ENCODE assay signal across 19 cellular contexts in the genomic region with DNA sequence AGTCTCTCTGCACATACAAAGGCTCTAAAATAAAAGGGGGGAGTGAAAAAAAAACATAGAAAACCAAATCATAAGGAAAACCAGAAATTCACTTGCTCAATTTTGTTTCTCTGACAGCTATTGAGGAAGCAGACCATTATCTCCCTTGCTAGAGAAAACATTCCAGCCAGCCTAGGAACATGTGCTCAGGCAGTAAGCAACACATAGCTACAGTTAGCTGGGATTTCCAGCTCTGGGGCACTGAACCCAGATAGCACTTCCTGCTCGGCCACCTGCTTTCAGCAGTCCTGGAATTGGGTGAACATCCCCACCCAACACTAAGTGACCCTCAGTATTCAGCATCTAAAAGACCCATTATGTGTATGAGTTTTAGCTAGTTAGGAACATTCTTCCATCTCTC.
DNase-seq lines count a peak whose midpoint lies in the region; ATAC-seq, FAIRE-seq and TF ChIP-seq lines count a peak whose summit lies in the region.
"Had no signal": no experiment of that assay in that cellular context is flagged by ENCODE, and none has a peak within 500 bp of the region (broad histone marks: within the 10 kb centered on the region; RNA-seq: fewer than 3 reads in every experiment).

No MANE protein-coding gene starts in this region.

- FAIRE-seq in kidney (lab: Jason Lieb, UNC): no peak
- FAIRE-seq: A204.1 had no signal

- TF ChIP-seq CTCF in transverse colon (IDR thresholded peaks at IDR 0.05) (no peak), kidney (IDR thresholded peaks at IDR 0.05; ENCODE audit: borderline replicate concordance, extremely low read depth, insufficient read depth) (no peak)

- no peak for DNase-seq in Right ventricle myocardium superior
- no peak for DNase-seq in cardiac septum (ENCODE audit: low spot score)
- peak in 1 of 2 experiments; percentile 48 for DNase-seq in SJCRH30
- no peak for DNase-seq in right cardiac atrium
- no peak for DNase-seq in transverse colon
- no peak for DNase-seq in dermis blood vessel endothelial cell
- DNase-seq in left colon: no peak
- DNase-seq in kidney: no peak
- DNase-seq: activated CD4-positive, CD25-positive, alpha-beta regulatory T cell treated with anti-CD3 and anti-CD28 coated beads, Interleukin-2, amount 50 U/mL, for 72 hours; amniotic stem cell; CD4-positive, alpha-beta T cell; cerebellar nuclear complex; foreskin melanocyte; naive B cell; NCI-H1436; stimulated activated CD4-positive, alpha-beta T cell treated with anti-CD3 and anti-CD28 coated beads, Interleukin-12 subunit alpha, Interleukin-12 subunit beta, amount 100 ng/mL, for 4 hours; T-helper 9 cell had no signal

- no peak for TF ChIP-seq EP300 in transverse colon (IDR thresholded peaks at IDR 0.05; ENCODE audit: low read depth)

- H3K27me3 ChIP-seq in SJCRH30 (no peaks in the 10 kb centered on the region), right cardiac atrium (ENCODE audit: control insufficient read depth, insufficient read depth) (no peaks in the 10 kb centered on the region), transverse colon (no peaks in the 10 kb centered on the region)

- peak; percentile 20 for ATAC-seq in Right ventricle myocardium superior (ENCODE audit: poor library complexity)
- peak; percentile 31 to 50 for ATAC-seq in right cardiac atrium
- ATAC-seq in left colon: no peak
- ATAC-seq: stimulated activated effector memory CD8-positive, alpha-beta T cell treated with anti-CD3 and anti-CD28 coated beads, Interleukin-12 subunit alpha, Interleukin-12 subunit beta, amount 100 ng/mL, for 72 hours had no signal

- H3K9me3 ChIP-seq in SJCRH30 (replicated peaks): no peaks in the 10 kb centered on the region
- no peaks in the 10 kb centered on the region for H3K9me3 ChIP-seq in right cardiac atrium (ENCODE audit: control insufficient read depth, low read length)
- no peaks in the 10 kb centered on the region for H3K9me3 ChIP-seq in transverse colon
- no peaks in the 10 kb centered on the region for H3K9me3 ChIP-seq in kidney (ENCODE audit: control insufficient read depth in 1 of 2, low read length in 2 of 2)

- H3K27ac ChIP-seq in SJCRH30: peak overlapping the region; percentile 93
- no peak overlapping the region for H3K27ac ChIP-seq in right cardiac atrium (ENCODE audit: low read length)
- H3K27ac ChIP-seq in transverse colon: peak overlapping the region in 3 of 4 donors; percentile 56 to 63 (median 61)
- no peak overlapping the region for H3K27ac ChIP-seq in kidney (ENCODE audit: low read depth in 2 of 2, low read length in 2 of 2)

- WGBS in right cardiac atrium: 38% methylated on average over 1 of the region's 1 CpG
- WGBS in transverse colon (ENCODE audit: low coverage in 1 of 2), 2 donors: 80 to 83% methylated on average over 1 of the region's 1 CpG

- in situ Hi-C loops in transverse colon (cut with MboI; ENCODE audit: low pct_ligation_motif_present in 1 of 4, low pct_unique_long_range_greater_than_20kb in 1 of 4, low sequenced_read_pairs in 3 of 4): no loop called here

- intact Hi-C loops in Right ventricle myocardium superior (cut with DNase I) (loop anchor here (10.0 kb wide), 1 partner anchor 104 kb away; no protein-coding TSS in a partner anchor), cardiac septum (cut with DNase I) (loop anchor here (10.0 kb wide), 1 partner anchor 154 kb away; no protein-coding TSS in a partner anchor), right cardiac atrium (cut with DNase I) (no loop called here), transverse colon (cut with DNase I; ENCODE audit: low total_unique reads) (loop anchor here (10.0 kb wide), 1 partner anchor 56 kb away; a partner anchor contains a TSS), left colon (cut with DNase I, micrococcal nuclease) (loop anchor here in 1 of 2 donors (10.0 kb wide), 2 partner anchors 56 to 154 kb away; a partner anchor contains a TSS), kidney (cut with DNase I) (no loop called here)

- H3K4me3 ChIP-seq in SJCRH30 (no peak overlapping the region), right cardiac atrium (ENCODE audit: low read length) (no peak overlapping the region), transverse colon (no peak overlapping the region), kidney (ENCODE audit: low read length in 2 of 2) (no peak overlapping the region)

- H3K9ac ChIP-seq in kidney (ENCODE audit: low read length in 2 of 2): no peak overlapping the region

- TF ChIP-seq POLR2A in transverse colon (IDR thresholded peaks at IDR 0.05): no peak

- H3K4me1 ChIP-seq in SJCRH30 (peaks cover 35% of the 10 kb centered on the region), right cardiac atrium (ENCODE audit: control insufficient read depth, insufficient read depth, low read length) (peaks cover 2% of the 10 kb centered on the region), transverse colon (peaks cover 0 to 28% (median 16%) of the 10 kb centered on the region in 4 donors), kidney (ENCODE audit: control insufficient read depth in 1 of 2, insufficient read depth in 1 of 2, low read depth in 1 of 2, low read length in 2 of 2) (peaks cover 15 to 21% of the 10 kb centered on the region in 2 donors)

- peaks cover 4% of the 10 kb centered on the region; the same call in 1 of the 2 replicates for H3K36me3 ChIP-seq in SJCRH30
- H3K36me3 ChIP-seq in transverse colon: no peaks in the 10 kb centered on the region
- H3K36me3 ChIP-seq in kidney (ENCODE audit: control insufficient read depth in 1 of 2, insufficient read depth in 2 of 2, low read length in 2 of 2): peaks cover 3 to 15% of the 10 kb centered on the region in 2 donors

Comparison
In these comparisons a context has a peak if more than half of its experiments do, and no peak if none do; other contexts are left out.
1. intact Hi-C loops: an anchor here in Right ventricle myocardium superior (10.0 kb wide), cardiac septum (10.0 kb wide) and transverse colon (10.0 kb wide); none called in right cardiac atrium and kidney.
2. H3K27ac ChIP-seq: peak in SJCRH30 (single experiment) and transverse colon (3 of 4); none in right cardiac atrium (single experiment) and kidney (0 of 2).